17 cellular contexts compared by ENCODE assay signal in the genomic region with DNA sequence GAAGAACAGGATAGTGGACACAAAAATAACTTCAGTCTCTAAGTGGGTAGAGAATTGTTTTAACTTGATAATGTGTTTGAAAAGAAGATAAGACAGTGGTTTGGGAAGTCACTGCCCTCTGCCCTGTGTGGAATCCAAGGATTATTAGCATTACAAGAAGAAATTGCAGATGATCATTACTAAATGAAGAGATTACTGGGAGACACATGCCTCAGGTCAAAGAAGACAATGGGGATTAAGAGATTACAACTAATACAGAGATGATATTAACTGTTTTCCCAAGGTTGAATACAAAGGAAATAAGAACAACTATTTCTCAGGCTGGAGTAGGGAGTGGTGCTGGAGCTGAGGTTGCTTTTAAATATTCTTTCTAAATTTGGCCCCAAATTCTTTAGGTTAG.
A peak's percentile ranks its signal among the peaks of the same experiment; 100 is the strongest.
DNase-seq lines count a peak whose midpoint lies in the region; ATAC-seq and TF ChIP-seq lines count a peak whose summit lies in the region.
"Had no signal": no experiment of that assay in that cellular context is flagged by ENCODE, and none has a peak within 500 bp of the region (broad histone marks: within the 10 kb centered on the region; RNA-seq: fewer than 3 reads in every experiment).

No MANE protein-coding gene starts in this region.

- no peak overlapping the region for H4K5ac ChIP-seq in mesendoderm (ENCODE audit: low read length)

- ATAC-seq in GM23338: no peak
- ATAC-seq in GM21423 (IDR thresholded peaks at IDR 0.05; ENCODE audit: unreplicated experiment): no peak
- no peak for ATAC-seq in HG03457 (IDR thresholded peaks at IDR 0.05; ENCODE audit: unreplicated experiment)
- ATAC-seq: K562 had no signal

- H3K4me2 ChIP-seq in GM23338 (no peak overlapping the region), mesendoderm (ENCODE audit: low read length) (no peak overlapping the region)

- H3K79me2 ChIP-seq in GM23338 (replicated peaks; ENCODE audit: insufficient read depth): no peaks in the 10 kb centered on the region
- no peaks in the 10 kb centered on the region for H3K79me2 ChIP-seq in mesendoderm (ENCODE audit: control insufficient read depth, insufficient read depth, low read length)

- peaks cover 6% of the 10 kb centered on the region; the same call in 2 of the 3 replicates for H3K4me1 Mint-ChIP-seq in GM23338

- H2AFZ ChIP-seq in GM23338: no peak overlapping the region

- no peak overlapping the region for H3K18ac ChIP-seq in mesendoderm (ENCODE audit: low read length)

- H3K4me1 ChIP-seq in GM23338 (ENCODE audit: insufficient read depth) (0 out of 2 replicates have a peak, but pooled peaks cover 3% of the 10 kb centered on the region), mesendoderm (ENCODE audit: control insufficient read depth, low read depth, low read length) (no peaks in the 10 kb centered on the region)
- H3K4me1 ChIP-seq: BE2C had no signal

- no peak overlapping the region for H3K23ac ChIP-seq in mesendoderm (ENCODE audit: low read length)

- intact Hi-C loops in posterior vena cava (cut with DNase I): no loop called here

- H3K56ac ChIP-seq in mesendoderm (ENCODE audit: low read length): no peak overlapping the region

- no peaks in the 10 kb centered on the region for H3K36me3 Mint-ChIP-seq in GM23338 (ENCODE audit: low read depth)

- no peaks in the 10 kb centered on the region for H3K9me3 Mint-ChIP-seq in GM23338
- H3K9me3 Mint-ChIP-seq: CD4-positive, alpha-beta T cell had no signal

- H3K27ac Mint-ChIP-seq in GM23338: peak overlapping the region; percentile 4; the same call in 1 of the 2 replicates
- H3K27ac Mint-ChIP-seq: CD4-positive, alpha-beta T cell had no signal

- no peak for TF ChIP-seq CTCF in GM23338 (conservative IDR thresholded peaks at IDR 0.05; ENCODE audit: low read depth in 2 of 2)

- H4K20me1 ChIP-seq in GM23338 (replicated peaks; ENCODE audit: insufficient read depth): no peaks in the 10 kb centered on the region

- H2BK5ac ChIP-seq in mesendoderm (ENCODE audit: low read length): no peak overlapping the region

- DNase-seq in GM23338 (ENCODE audit: low spot score) (no peak), NCI-H82 (lab: John Stamatoyannopoulos, UW) (peak; percentile 70), mesendoderm (peak; percentile 53), NCI-H2227 treated with DMSO at 0.1 percent for 48 hours (lab: John Stamatoyannopoulos, UW) (no peak), posterior vena cava (ENCODE audit: low spot score) (no peak)
- DNase-seq: ACHN; BE2C; C1 segment of cervical spinal cord; Calu3; CD4-positive, alpha-beta T cell; GOT3; HCEC 1CT; IMR-90 had no signal

- H3K36me3 ChIP-seq in GM23338 (ENCODE audit: insufficient read depth) (no peaks in the 10 kb centered on the region), mesendoderm (ENCODE audit: control insufficient read depth, insufficient read depth, low read length) (no peaks in the 10 kb centered on the region)
- H3K36me3 ChIP-seq: BE2C had no signal

- no peak overlapping the region for H2BK15ac ChIP-seq in mesendoderm (replicated peaks; ENCODE audit: low read depth)

- no peak overlapping the region for H3K4me3 ChIP-seq in GM23338
- H3K4me3 ChIP-seq in mesendoderm (ENCODE audit: low read length): no peak overlapping the region
- H3K4me3 ChIP-seq: K562 had no signal

- H3K27me3 ChIP-seq in GM23338 (ENCODE audit: insufficient read depth) (no peaks in the 10 kb centered on the region), mesendoderm (ENCODE audit: insufficient read depth, low read length, poor library complexity) (no peaks in the 10 kb centered on the region)
- H3K27me3 ChIP-seq: BE2C had no signal

- no peak overlapping the region for H3K9ac ChIP-seq in mesendoderm (ENCODE audit: low read length)

- no peaks in the 10 kb centered on the region for H3K79me1 ChIP-seq in mesendoderm (ENCODE audit: low read length)

- H3K27ac ChIP-seq in GM23338 (ENCODE audit: low read depth) (no peak overlapping the region), mesendoderm (ENCODE audit: low read depth, low read length) (no peak overlapping the region)
- H3K27ac ChIP-seq: HL-60 had no signal

- no peak overlapping the region for H2AK5ac ChIP-seq in mesendoderm (ENCODE audit: low read length)

- no peak overlapping the region for H4K8ac ChIP-seq in mesendoderm (ENCODE audit: low read depth, low read length)

- H2BK120ac ChIP-seq in mesendoderm (ENCODE audit: low read depth, low read length): no peak overlapping the region

- no peaks in the 10 kb centered on the region for H3F3A ChIP-seq in GM23338 (replicated peaks; ENCODE audit: low read depth)

- H3K27me3 Mint-ChIP-seq in GM23338 (ENCODE audit: insufficient read depth, low read depth, poor library complexity): peaks cover 1% of the 10 kb centered on the region
- H3K27me3 Mint-ChIP-seq: CD4-positive, alpha-beta T cell had no signal

- H3K9me2 ChIP-seq in GM23338 (ENCODE audit: insufficient read depth): no peaks in the 10 kb centered on the region

- H3K4me3 Mint-ChIP-seq in GM23338: no peak overlapping the region
- H3K4me3 Mint-ChIP-seq: CD4-positive, alpha-beta T cell had no signal

- H3K4ac ChIP-seq in mesendoderm (ENCODE audit: low read depth, low read length): no peak overlapping the region

TF ChIP-seq in GM23338, 12 proteins besides CTCF, POLR2A, EP300 and RAD21 (continues in another document):
- TF ChIP-seq ZNF331 (CRISPR knock-in tag; IDR thresholded peaks at IDR 0.05; ENCODE audit: low read depth) (no peak), JUNB (IDR thresholded peaks at IDR 0.05; ENCODE audit: unreplicated experiment) (no peak), STAT1 (IDR thresholded peaks at IDR 0.05; ENCODE audit: unreplicated experiment) (no peak)
- TF ChIP-seq, protein P1, sequence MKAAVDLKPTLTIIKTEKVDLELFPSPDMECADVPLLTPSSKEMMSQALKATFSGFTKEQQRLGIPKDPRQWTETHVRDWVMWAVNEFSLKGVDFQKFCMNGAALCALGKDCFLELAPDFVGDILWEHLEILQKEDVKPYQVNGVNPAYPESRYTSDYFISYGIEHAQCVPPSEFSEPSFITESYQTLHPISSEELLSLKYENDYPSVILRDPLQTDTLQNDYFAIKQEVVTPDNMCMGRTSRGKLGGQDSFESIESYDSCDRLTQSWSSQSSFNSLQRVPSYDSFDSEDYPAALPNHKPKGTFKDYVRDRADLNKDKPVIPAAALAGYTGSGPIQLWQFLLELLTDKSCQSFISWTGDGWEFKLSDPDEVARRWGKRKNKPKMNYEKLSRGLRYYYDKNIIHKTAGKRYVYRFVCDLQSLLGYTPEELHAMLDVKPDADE (IDR thresholded peaks at IDR 0.05): no peak
- TF ChIP-seq, protein P2, sequence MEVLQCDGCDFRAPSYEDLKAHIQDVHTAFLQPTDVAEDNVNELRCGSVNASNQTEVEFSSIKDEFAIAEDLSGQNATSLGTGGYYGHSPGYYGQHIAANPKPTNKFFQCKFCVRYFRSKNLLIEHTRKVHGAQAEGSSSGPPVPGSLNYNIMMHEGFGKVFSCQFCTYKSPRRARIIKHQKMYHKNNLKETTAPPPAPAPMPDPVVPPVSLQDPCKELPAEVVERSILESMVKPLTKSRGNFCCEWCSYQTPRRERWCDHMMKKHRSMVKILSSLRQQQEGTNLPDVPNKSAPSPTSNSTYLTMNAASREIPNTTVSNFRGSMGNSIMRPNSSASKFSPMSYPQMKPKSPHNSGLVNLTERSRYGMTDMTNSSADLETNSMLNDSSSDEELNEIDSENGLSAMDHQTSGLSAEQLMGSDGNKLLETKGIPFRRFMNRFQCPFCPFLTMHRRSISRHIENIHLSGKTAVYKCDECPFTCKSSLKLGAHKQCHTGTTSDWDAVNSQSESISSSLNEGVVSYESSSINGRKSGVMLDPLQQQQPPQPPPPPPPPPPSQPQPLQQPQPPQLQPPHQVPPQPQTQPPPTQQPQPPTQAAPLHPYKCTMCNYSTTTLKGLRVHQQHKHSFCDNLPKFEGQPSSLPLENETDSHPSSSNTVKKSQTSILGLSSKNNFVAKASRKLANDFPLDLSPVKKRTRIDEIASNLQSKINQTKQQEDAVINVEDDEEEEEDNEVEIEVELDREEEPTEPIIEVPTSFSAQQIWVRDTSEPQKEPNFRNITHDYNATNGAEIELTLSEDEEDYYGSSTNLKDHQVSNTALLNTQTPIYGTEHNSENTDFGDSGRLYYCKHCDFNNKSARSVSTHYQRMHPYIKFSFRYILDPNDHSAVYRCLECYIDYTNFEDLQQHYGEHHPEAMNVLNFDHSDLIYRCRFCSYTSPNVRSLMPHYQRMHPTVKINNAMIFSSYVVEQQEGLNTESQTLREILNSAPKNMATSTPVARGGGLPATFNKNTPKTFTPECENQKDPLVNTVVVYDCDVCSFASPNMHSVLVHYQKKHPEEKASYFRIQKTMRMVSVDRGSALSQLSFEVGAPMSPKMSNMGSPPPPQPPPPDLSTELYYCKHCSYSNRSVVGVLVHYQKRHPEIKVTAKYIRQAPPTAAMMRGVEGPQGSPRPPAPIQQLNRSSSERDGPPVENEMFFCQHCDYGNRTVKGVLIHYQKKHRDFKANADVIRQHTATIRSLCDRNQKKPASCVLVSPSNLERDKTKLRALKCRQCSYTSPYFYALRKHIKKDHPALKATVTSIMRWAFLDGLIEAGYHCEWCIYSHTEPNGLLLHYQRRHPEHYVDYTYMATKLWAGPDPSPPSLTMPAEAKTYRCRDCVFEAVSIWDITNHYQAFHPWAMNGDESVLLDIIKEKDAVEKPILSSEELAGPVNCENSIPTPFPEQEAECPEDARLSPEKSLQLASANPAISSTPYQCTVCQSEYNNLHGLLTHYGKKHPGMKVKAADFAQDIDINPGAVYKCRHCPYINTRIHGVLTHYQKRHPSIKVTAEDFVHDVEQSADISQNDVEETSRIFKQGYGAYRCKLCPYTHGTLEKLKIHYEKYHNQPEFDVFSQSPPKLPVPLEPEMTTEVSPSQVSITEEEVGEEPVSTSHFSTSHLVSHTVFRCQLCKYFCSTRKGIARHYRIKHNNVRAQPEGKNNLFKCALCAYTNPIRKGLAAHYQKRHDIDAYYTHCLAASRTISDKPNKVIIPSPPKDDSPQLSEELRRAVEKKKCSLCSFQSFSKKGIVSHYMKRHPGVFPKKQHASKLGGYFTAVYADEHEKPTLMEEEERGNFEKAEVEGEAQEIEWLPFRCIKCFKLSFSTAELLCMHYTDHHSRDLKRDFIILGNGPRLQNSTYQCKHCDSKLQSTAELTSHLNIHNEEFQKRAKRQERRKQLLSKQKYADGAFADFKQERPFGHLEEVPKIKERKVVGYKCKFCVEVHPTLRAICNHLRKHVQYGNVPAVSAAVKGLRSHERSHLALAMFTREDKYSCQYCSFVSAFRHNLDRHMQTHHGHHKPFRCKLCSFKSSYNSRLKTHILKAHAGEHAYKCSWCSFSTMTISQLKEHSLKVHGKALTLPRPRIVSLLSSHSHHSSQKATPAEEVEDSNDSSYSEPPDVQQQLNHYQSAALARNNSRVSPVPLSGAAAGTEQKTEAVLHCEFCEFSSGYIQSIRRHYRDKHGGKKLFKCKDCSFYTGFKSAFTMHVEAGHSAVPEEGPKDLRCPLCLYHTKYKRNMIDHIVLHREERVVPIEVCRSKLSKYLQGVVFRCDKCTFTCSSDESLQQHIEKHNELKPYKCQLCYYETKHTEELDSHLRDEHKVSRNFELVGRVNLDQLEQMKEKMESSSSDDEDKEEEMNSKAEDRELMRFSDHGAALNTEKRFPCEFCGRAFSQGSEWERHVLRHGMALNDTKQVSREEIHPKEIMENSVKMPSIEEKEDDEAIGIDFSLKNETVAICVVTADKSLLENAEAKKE (CRISPR knock-in tag; IDR thresholded peaks at IDR 0.05): no peak

Comparison
In these comparisons a context has a peak if more than half of its experiments do, and no peak if none do; other contexts are left out.
1. DNase-seq: peak in NCI-H82 (single experiment) and mesendoderm (single experiment); none in GM23338 (single experiment), NCI-H2227 treated with DMSO at 0.1 percent for 48 hours (single experiment) and posterior vena cava (single experiment).